ENCODE assay signal across 34 cellular contexts in genomic region chr15:96472647-96473046, GRCh38.
"Had no signal": no experiment of that assay in that cellular context is flagged by ENCODE, and none has a peak within 500 bp of the region (broad histone marks: within the 10 kb centered on the region; RNA-seq: fewer than 3 reads in every experiment).

No MANE protein-coding gene starts in this region.

- H3K36me3 ChIP-seq: MG63 had no signal

- H3K9ac ChIP-seq: KMS-11 had no signal

- H3K4me3 ChIP-seq: MG63 had no signal

- H3K27ac ChIP-seq: KMS-11 had no signal

- H3K4me2 ChIP-seq: KMS-11 had no signal

- H3K9me3 ChIP-seq: MG63 had no signal

- DNase-seq: Karpas-422, Kasumi-1, KG1, MG63, MM.1S, MV-4-11, NCI-H1048, NCI-H1092, NCI-H1092 treated with DMSO at 0.1 percent for 48 hours, NCI-H1105, NCI-H1105 treated with DMSO at 0.1 percent for 48 hours, NCI-H1417 treated with DMSO at 0.1 percent for 48 hours, NCI-H1436, NCI-H1436 treated with DMSO at 0.1 percent for 48 hours, NCI-H146, NCI-H1694, NCI-H1694 treated with DMSO at 0.1 percent for 48 hours, NCI-H187, NCI-H187 treated with DMSO at 0.1 percent for 48 hours, NCI-H1930, NCI-H2029, NCI-H2029 treated with DMSO at 0.1 percent for 48 hours, NCI-H2081, NCI-H2081 treated with DMSO at 0.1 percent for 48 hours, NCI-H2107, NCI-H2171, NCI-H2171 treated with DMSO at 0.1 percent for 48 hours, NCI-H2227 treated with DMSO at 0.1 percent for 48 hours, NCI-H226, NCI-H345, NCI-H446, NCI-H446 treated with DMSO at 0.1 percent for 48 hours, NCI-H510A had no signal

- H3K27me3 ChIP-seq: MG63 had no signal
